Comparison of ENCODE assay signal across 24 cellular contexts in the genomic region with DNA sequence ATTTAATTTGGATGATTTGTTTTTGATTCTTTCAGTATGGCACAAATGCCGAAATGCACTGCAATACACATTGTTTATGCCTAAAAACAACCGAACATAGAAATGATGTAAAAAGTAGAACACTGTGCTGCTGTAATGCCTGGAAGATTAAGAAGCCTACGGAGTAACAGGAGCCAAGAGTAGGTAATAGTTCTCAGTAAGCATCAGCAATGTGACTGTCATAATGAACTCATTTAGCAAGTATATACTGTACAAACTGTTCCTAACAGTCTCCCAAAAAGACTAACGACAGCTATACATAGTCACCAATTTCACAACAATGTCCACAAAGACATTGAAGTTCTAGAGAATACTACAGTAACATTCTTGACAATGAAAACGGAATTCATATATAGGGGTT. TPM values are rescaled to one million over a fixed set of nuclear protein-coding genes. Genes with fewer than 3 reads are reported as not detected.
DNase-seq lines count a peak whose midpoint lies in the region; ATAC-seq and TF ChIP-seq lines count a peak whose summit lies in the region.
"Had no signal": no experiment of that assay in that cellular context is flagged by ENCODE, and none has a peak within 500 bp of the region (broad histone marks: within the 10 kb centered on the region; RNA-seq: fewer than 3 reads in every experiment).

No MANE protein-coding gene starts in this region.

- H3K9me3 ChIP-seq in adipocyte (ENCODE audit: control insufficient read depth, low read length) (no peaks in the 10 kb centered on the region), suprapubic skin (no peaks in the 10 kb centered on the region), A673 (ENCODE audit: low read depth, low read length, poor library complexity, severe bottlenecking) (no peaks in the 10 kb centered on the region)
- H3K9me3 ChIP-seq: BE2C, BLaER1 had no signal

- H3K36me3 Mint-ChIP-seq in stimulated activated naive B cell treated with anti-CD40 and anti-IgM and Interleukin-4, amounts not matched to agents 10 μg/mL and 1 μg/mL and 100 μg/mL, for 72 hours, result no peaks in the 10 kb centered on the region
- H3K36me3 Mint-ChIP-seq: CD14-positive monocyte; CD4-positive, alpha-beta memory T cell; CD4-positive, CD25-positive, alpha-beta regulatory T cell; CD8-positive, alpha-beta memory T cell had no signal

- no peak for TF ChIP-seq POLR2A in suprapubic skin (IDR thresholded peaks at IDR 0.05)

- intact Hi-C loops in A673 (cut with micrococcal nuclease; ENCODE audit: unreplicated experiment), result loop anchor here (5.0 to 10.0 kb wide), 3 partner anchors 37 to 404 kb away; a partner anchor contains a TSS

- peak; percentile 12 for TF ChIP-seq EP300 in suprapubic skin (IDR thresholded peaks at IDR 0.05)

- DNase-seq in adipocyte (ENCODE audit: low read depth), result peak; percentile 11
- DNase-seq in fibroblast of gingiva (ENCODE audit: low read depth), result peak; percentile 9
- peak; percentile 43 for DNase-seq in inferior parietal cortex (ENCODE audit: extremely low spot score)
- no peak for DNase-seq in suprapubic skin (ENCODE audit: low spot score in 2 of 2)
- no peak for DNase-seq in EL
- no peak for DNase-seq in stimulated activated naive B cell treated with anti-CD40 and anti-IgM and Interleukin-4, amounts not matched to agents 10 μg/mL and 1 μg/mL and 100 μg/mL, for 72 hours
- no peak for DNase-seq in A673 (ENCODE audit: low spot score)
- DNase-seq: 8988T; BE2C; C1 segment of cervical spinal cord; CD4-positive, alpha-beta memory T cell; CD4-positive, CD25-positive, alpha-beta regulatory T cell; CD8-positive, alpha-beta memory T cell; COR-L47; DMS 273 treated with DMSO at 0.1 percent for 48 hours; DMS153; DMS53; DMS79; DND-41; GF-D8 had no signal

- BruUV-seq in A673 (replicated peaks; lab: Mats Ljungman, UMichigan), result no TSS peak

- H3K27me3 ChIP-seq in adipocyte (replicated peaks; ENCODE audit: control insufficient read depth, insufficient read depth, low read length), result no peaks in the 10 kb centered on the region
- no peaks in the 10 kb centered on the region for H3K27me3 ChIP-seq in suprapubic skin
- no peaks in the 10 kb centered on the region for H3K27me3 ChIP-seq in A673 (replicated peaks; ENCODE audit: insufficient read depth, low read depth, low read length, poor library complexity)
- H3K27me3 ChIP-seq: BE2C, BLaER1 had no signal

- no peak overlapping the region for H3K4me3 Mint-ChIP-seq in stimulated activated naive B cell treated with anti-CD40 and anti-IgM and Interleukin-4, amounts not matched to agents 10 μg/mL and 1 μg/mL and 100 μg/mL, for 72 hours
- H3K4me3 Mint-ChIP-seq: CD14-positive monocyte; CD4-positive, alpha-beta memory T cell; CD4-positive, CD25-positive, alpha-beta regulatory T cell; CD8-positive, alpha-beta memory T cell had no signal

- peaks cover 37% of the 10 kb centered on the region for H3K36me3 ChIP-seq in adipocyte (ENCODE audit: control insufficient read depth, insufficient read depth, low read length, severe bottlenecking)
- no peaks in the 10 kb centered on the region for H3K36me3 ChIP-seq in suprapubic skin
- no peaks in the 10 kb centered on the region for H3K36me3 ChIP-seq in A673 (ENCODE audit: insufficient read depth, low read length, poor library complexity, severe bottlenecking)
- H3K36me3 ChIP-seq: BLaER1 had no signal

- ATAC-seq in HG03175 (IDR thresholded peaks at IDR 0.05; ENCODE audit: unreplicated experiment), result no peak
- ATAC-seq in stimulated activated naive B cell treated with anti-CD40 and anti-IgM and Interleukin-4, amounts not matched to agents 10 μg/mL and 1 μg/mL and 100 μg/mL, for 72 hours (replicated peaks), result no peak

- H3K4me3 ChIP-seq in adipocyte (ENCODE audit: low read length) (no peak overlapping the region), suprapubic skin (no peak overlapping the region), A673 (ENCODE audit: low read depth, low read length, poor library complexity, severe bottlenecking) (no peak overlapping the region)
- H3K4me3 ChIP-seq: BLaER1 had no signal

- no peak overlapping the region for H3K27ac ChIP-seq in suprapubic skin
- H3K27ac ChIP-seq in A673 (ENCODE audit: low read depth, low read length, poor library complexity, severe bottlenecking), result no peak overlapping the region
- H3K27ac ChIP-seq: BLaER1 had no signal

- CTCF ChIA-PET in A673 (lab: Charles Lee), result no interaction called here

- 80% methylated on average over 5 of the region's 5 CpGs for WGBS in suprapubic skin

- H3K4me1 Mint-ChIP-seq in stimulated activated naive B cell treated with anti-CD40 and anti-IgM and Interleukin-4, amounts not matched to agents 10 μg/mL and 1 μg/mL and 100 μg/mL, for 72 hours, result no peaks in the 10 kb centered on the region
- H3K4me1 Mint-ChIP-seq: CD14-positive monocyte; CD4-positive, alpha-beta memory T cell; CD4-positive, CD25-positive, alpha-beta regulatory T cell; CD8-positive, alpha-beta memory T cell had no signal

- H3K9me3 Mint-ChIP-seq in stimulated activated naive B cell treated with anti-CD40 and anti-IgM and Interleukin-4, amounts not matched to agents 10 μg/mL and 1 μg/mL and 100 μg/mL, for 72 hours, result no peaks in the 10 kb centered on the region
- H3K9me3 Mint-ChIP-seq: CD14-positive monocyte; CD4-positive, alpha-beta memory T cell; CD8-positive, alpha-beta memory T cell had no signal

- H3K4me1 ChIP-seq in adipocyte (ENCODE audit: control insufficient read depth, insufficient read depth, low read length), result peaks cover 15% of the 10 kb centered on the region
- peaks cover 18% of the 10 kb centered on the region for H3K4me1 ChIP-seq in suprapubic skin
- H3K4me1 ChIP-seq in A673 (ENCODE audit: insufficient read depth, low read length, poor library complexity, severe bottlenecking), result no peaks in the 10 kb centered on the region

- POLR2A ChIA-PET in A673 (lab: Charles Lee; ENCODE audit: low non-redundant PET), result no interaction called here

- no peak overlapping the region for H3K27ac Mint-ChIP-seq in stimulated activated naive B cell treated with anti-CD40 and anti-IgM and Interleukin-4, amounts not matched to agents 10 μg/mL and 1 μg/mL and 100 μg/mL, for 72 hours
- H3K27ac Mint-ChIP-seq: CD14-positive monocyte; CD4-positive, alpha-beta memory T cell; CD4-positive, CD25-positive, alpha-beta regulatory T cell; CD8-positive, alpha-beta memory T cell had no signal

- no peak for TF ChIP-seq CTCF in suprapubic skin (IDR thresholded peaks at IDR 0.05)
- no peak for TF ChIP-seq CTCF in A673 (conservative IDR thresholded peaks at IDR 0.05; ENCODE audit: low read depth, low read length)

- H3K27me3 Mint-ChIP-seq in stimulated activated naive B cell treated with anti-CD40 and anti-IgM and Interleukin-4, amounts not matched to agents 10 μg/mL and 1 μg/mL and 100 μg/mL, for 72 hours, result peaks cover 15 to 23% of the 10 kb centered on the region in 2 donors

- H3K9ac ChIP-seq in adipocyte (ENCODE audit: low read length), result no peak overlapping the region
- H3K9ac ChIP-seq: BLaER1 had no signal

RNA-seq across cellular contexts. Expression of a gene that starts 19.0 kb away (rescaled TPM):
- 100 to 1,000 TPM; 212 to 642 (median 282) TPM for total RNA-seq in suprapubic skin
- total RNA-seq in A673 (2021), result 0.09 and 0.21 TPM in 2 replicates
- total RNA-seq: CD4-positive, alpha-beta memory T cell; CD4-positive, CD25-positive, alpha-beta regulatory T cell; CD8-positive, alpha-beta memory T cell; Daoy had no signal

Comparison
In these comparisons a context has a peak if more than half of its experiments do, and no peak if none do; other contexts are left out.
1. DNase-seq: peak in adipocyte (single experiment), fibroblast of gingiva (single experiment) and inferior parietal cortex (single experiment); none in suprapubic skin (0 of 2), EL (single experiment), stimulated activated naive B cell treated with anti-CD40 and anti-IgM and Interleukin-4, amounts not matched to agents 10 μg/mL and 1 μg/mL and 100 μg/mL, for 72 hours (single experiment) and A673 (single experiment).
2. RNA of a gene that starts 19.0 kb away (total RNA-seq): 212 to 642 TPM in suprapubic skin; 0.09 to 0.21 TPM in A673; every median in the first group is over 100 times any median in the second.